21 cellular contexts compared by ENCODE assay signal in the genomic region with DNA sequence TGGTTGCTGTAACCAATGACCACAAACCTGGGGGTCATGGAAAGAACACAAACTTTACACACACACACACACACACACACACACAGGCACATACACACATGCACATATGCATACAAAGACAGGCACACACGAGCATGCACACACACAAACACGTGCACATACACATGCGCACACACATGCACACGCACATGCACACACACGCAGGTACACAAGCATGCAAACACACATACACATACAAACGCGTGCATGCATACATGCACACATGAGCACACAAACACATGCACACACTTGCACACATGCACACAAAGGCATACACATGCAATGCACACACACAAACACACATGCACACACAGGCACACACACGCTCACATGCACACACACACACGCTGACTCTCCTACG. TPM values are rescaled to one million over a fixed set of nuclear protein-coding genes. Genes with fewer than 3 reads are reported as not detected.
DNase-seq lines count a peak whose midpoint lies in the region; ATAC-seq, FAIRE-seq and TF ChIP-seq lines count a peak whose summit lies in the region.
"Had no signal": no experiment of that assay in that cellular context is flagged by ENCODE, and none has a peak within 500 bp of the region (broad histone marks: within the 10 kb centered on the region; RNA-seq: fewer than 3 reads in every experiment).

No MANE protein-coding gene starts in this region.

- peaks cover 36% of the 10 kb centered on the region for H3K36me3 Mint-ChIP-seq in activated CD8-positive, alpha-beta memory T cell treated with anti-CD3 and anti-CD28 coated beads, Interleukin-2, amount 10 ng/mL, durations not matched to agents 7 days and 5 days
- H3K36me3 Mint-ChIP-seq in activated T-helper 17 cell treated with anti-CD3 and anti-CD28 coated beads, Interleukin-2, amount 50 U/mL, for 72 hours (ENCODE audit: low read depth): peaks cover 56% of the 10 kb centered on the region

- FAIRE-seq in GM12891 (lab: Jason Lieb, UNC): peak; percentile 86
- FAIRE-seq: A204.1 had no signal

- H3K27me3 ChIP-seq in spleen (replicated peaks in 1 of 7): peaks cover 0 to 22% (median 0%) of the 10 kb centered on the region in 7 donors

- no peak for TF ChIP-seq CTCF in spleen (IDR thresholded peaks at IDR 0.05 in 8 of 11, conservative IDR thresholded peaks at IDR 0.05 in 3 of 11)

- H3K4me3 Mint-ChIP-seq in activated CD8-positive, alpha-beta memory T cell treated with anti-CD3 and anti-CD28 coated beads, Interleukin-2, amount 10 ng/mL, durations not matched to agents 7 days and 5 days: no peak overlapping the region
- H3K4me3 Mint-ChIP-seq in activated T-helper 17 cell treated with anti-CD3 and anti-CD28 coated beads, Interleukin-2, amount 50 U/mL, for 72 hours: no peak overlapping the region

- peaks cover 0 to 22% (median 0%) of the 10 kb centered on the region in 6 donors for H3K36me3 ChIP-seq in spleen

- WGBS in spleen, 5 donors: 90 to 95% (median 91%) methylated on average over 10 of the region's 10 CpGs

- peaks cover 0 to 15% (median 10%) of the 10 kb centered on the region in 6 donors for H3K4me1 ChIP-seq in spleen

- DNase-seq in activated CD8-positive, alpha-beta memory T cell treated with anti-CD3 and anti-CD28 coated beads, Interleukin-2, amount 10 ng/mL, durations not matched to agents 7 days and 5 days: no peak
- DNase-seq in activated CD8-positive, alpha-beta memory T cell treated with anti-CD3 and anti-CD28 coated beads for 24 hours: no peak
- DNase-seq in GM12891 (ENCODE audit: insufficient read length, low spot score) (no peak), spleen (peak; percentile 34), LoVo (ENCODE audit: low spot score) (no peak), NCI-H748 treated with DMSO at 0.1 percent for 48 hours (lab: John Stamatoyannopoulos, UW) (no peak), NCI-H82 treated with DMSO at 0.1 percent for 48 hours (lab: John Stamatoyannopoulos, UW; ENCODE audit: unreplicated experiment) (no peak)
- DNase-seq: Calu3, KG1, MM.1S, NCI-H1105 treated with DMSO at 0.1 percent for 48 hours, NCI-H187, NCI-H774 had no signal

- CTCF ChIA-PET in activated CD8-positive, alpha-beta memory T cell treated with anti-CD3 and anti-CD28 coated beads, Interleukin-2, amount 10 ng/mL, durations not matched to agents 7 days and 5 days (lab: Charles Lee): interaction anchor here (0.8 to 1.8 kb wide), 3 partner anchors 12 to 138 kb away, joined by 3 to 5 read pairs (median 3); no protein-coding TSS in a partner anchor

- intact Hi-C loops in spleen (cut with DNase I; ENCODE audit: low total_unique reads): loop anchor here (5.0 to 10.0 kb wide), 2 partner anchors 63 to 300 kb away; no protein-coding TSS in a partner anchor

- no peaks in the 10 kb centered on the region for H3K27me3 Mint-ChIP-seq in activated CD8-positive, alpha-beta memory T cell treated with anti-CD3 and anti-CD28 coated beads, Interleukin-2, amount 10 ng/mL, durations not matched to agents 7 days and 5 days
- H3K27me3 Mint-ChIP-seq in activated T-helper 17 cell treated with anti-CD3 and anti-CD28 coated beads, Interleukin-2, amount 50 U/mL, for 72 hours: no peaks in the 10 kb centered on the region

- H3K4me1 Mint-ChIP-seq in activated CD8-positive, alpha-beta memory T cell treated with anti-CD3 and anti-CD28 coated beads, Interleukin-2, amount 10 ng/mL, durations not matched to agents 7 days and 5 days: peaks cover 54% of the 10 kb centered on the region
- peaks cover 32% of the 10 kb centered on the region for H3K4me1 Mint-ChIP-seq in activated T-helper 17 cell treated with anti-CD3 and anti-CD28 coated beads, Interleukin-2, amount 50 U/mL, for 72 hours

- TF ChIP-seq POLR2A in GM12891 (IDR thresholded peaks at IDR 0.05; ENCODE audit: low read depth, low read length): no peak
- TF ChIP-seq POLR2A in spleen (IDR thresholded peaks at IDR 0.05): no peak

- H3K27ac Mint-ChIP-seq in activated CD8-positive, alpha-beta memory T cell treated with anti-CD3 and anti-CD28 coated beads, Interleukin-2, amount 10 ng/mL, durations not matched to agents 7 days and 5 days: peak overlapping the region; percentile 76
- peak overlapping the region; percentile 46 for H3K27ac Mint-ChIP-seq in activated T-helper 17 cell treated with anti-CD3 and anti-CD28 coated beads, Interleukin-2, amount 50 U/mL, for 72 hours

- H3K9me3 ChIP-seq in spleen: no peaks in the 10 kb centered on the region

- no peaks in the 10 kb centered on the region for H3K9me3 Mint-ChIP-seq in activated CD8-positive, alpha-beta memory T cell treated with anti-CD3 and anti-CD28 coated beads, Interleukin-2, amount 10 ng/mL, durations not matched to agents 7 days and 5 days (ENCODE audit: low read depth)
- no peaks in the 10 kb centered on the region for H3K9me3 Mint-ChIP-seq in activated T-helper 17 cell treated with anti-CD3 and anti-CD28 coated beads, Interleukin-2, amount 50 U/mL, for 72 hours

- H3K27ac ChIP-seq in spleen: no peak overlapping the region
- H3K27ac ChIP-seq: C4-2B had no signal

- H3K4me3 ChIP-seq in spleen: no peak overlapping the region

- no peak for ATAC-seq in activated CD8-positive, alpha-beta memory T cell treated with anti-CD3 and anti-CD28 coated beads, Interleukin-2, amount 10 ng/mL, durations not matched to agents 7 days and 5 days
- no peak for ATAC-seq in activated T-helper 17 cell treated with anti-CD3 and anti-CD28 coated beads, Interleukin-2, amount 50 U/mL, for 72 hours (replicated peaks)
- ATAC-seq: HCT116, Panc1, Right ventricle myocardium inferior had no signal

TF ChIP-seq in GM12891, 5 proteins besides CTCF, POLR2A, EP300 and RAD21:
- TF ChIP-seq POU2F2 (IDR thresholded peaks at IDR 0.05; ENCODE audit: low read depth, low read length): 0 out of 2 replicates have a peak, but pooled peaks have one; percentile 25
- TF ChIP-seq PAX5 (IDR thresholded peaks at IDR 0.05; ENCODE audit: insufficient read depth, low read length, severe bottlenecking): no peak
- TF ChIP-seq SPI1 (IDR thresholded peaks at IDR 0.05; ENCODE audit: low read depth, low read length): no peak
- no peak for TF ChIP-seq POLR2AphosphoS5 (IDR thresholded peaks at IDR 0.05; ENCODE audit: low read depth, low read length)
TF ChIP-seq in GM12891: peak in this region for 1.

RNA-seq across cellular contexts. Expression of a gene that starts 44.0 kb away (rescaled TPM):
- 10 to 100 TPM; 75.3 to 89.5 TPM for total RNA-seq in activated CD8-positive, alpha-beta memory T cell treated with anti-CD3 and anti-CD28 coated beads, Interleukin-2, amount 10 ng/mL, durations not matched to agents 7 days and 5 days
- 1.1 TPM for polyA plus RNA-seq in GM12891 (2012; ENCODE audit: low read depth, missing spikeins)
- total RNA-seq in activated T-helper 17 cell treated with anti-CD3 and anti-CD28 coated beads, Interleukin-2, amount 50 U/mL, for 72 hours: 10 to 100 TPM; 28.3 to 42.1 TPM
- 10 to 100 TPM in 5 of 7 donors, 1 to 10 TPM in 2; 7.2 to 16.3 (median 11.4) TPM for total RNA-seq in spleen
- 1 to 10 TPM; 2.6 to 4.2 (median 3.3) TPM for polyA plus RNA-seq in spleen
- total RNA-seq: Calu3, G401, HT1080, Right ventricle myocardium inferior had no signal

RNA-seq across cellular contexts. Expression of a gene that starts 48.3 kb away (rescaled TPM):
- not detected for total RNA-seq in activated CD8-positive, alpha-beta memory T cell treated with anti-CD3 and anti-CD28 coated beads, Interleukin-2, amount 10 ng/mL, durations not matched to agents 7 days and 5 days
- polyA plus RNA-seq in GM12891 (2012; ENCODE audit: low read depth, missing spikeins): 2.6 TPM
- under 1 TPM in 1 of 2 donors, not detected in 1; 0.82 TPM for total RNA-seq in activated T-helper 17 cell treated with anti-CD3 and anti-CD28 coated beads, Interleukin-2, amount 50 U/mL, for 72 hours
- total RNA-seq in spleen: under 1 TPM in 2 of 7 donors, not detected in 5; 0.25 to 0.33 TPM
- under 1 TPM; 0.10 to 0.35 (median 0.26) TPM for polyA plus RNA-seq in spleen
- total RNA-seq: HT1080, Right ventricle myocardium inferior had no signal

RNA-seq across cellular contexts. Expression of a gene that starts 51.9 kb away (rescaled TPM):
- 10 to 100 TPM; 22.3 to 27.4 TPM for total RNA-seq in activated CD8-positive, alpha-beta memory T cell treated with anti-CD3 and anti-CD28 coated beads, Interleukin-2, amount 10 ng/mL, durations not matched to agents 7 days and 5 days
- polyA plus RNA-seq in GM12891 (2012; ENCODE audit: low read depth, missing spikeins): 129 TPM
- total RNA-seq in activated T-helper 17 cell treated with anti-CD3 and anti-CD28 coated beads, Interleukin-2, amount 50 U/mL, for 72 hours: 100 to 1,000 TPM in 1 of 2 donors, 10 to 100 TPM in 1; 24.0 to 163 TPM
- total RNA-seq in spleen: 1 to 10 TPM in 2 of 7 donors, under 1 TPM in 4, not detected in 1; 0.51 to 6.0 (median 0.78) TPM
- polyA plus RNA-seq in spleen: under 1 TPM; 0.22 to 0.32 (median 0.24) TPM
- total RNA-seq: G401, HT1080, Right ventricle myocardium inferior had no signal
